Comparison of ENCODE assay signal across 22 cellular contexts in genomic region chr2:212672186-212672585, GRCh38.
"Had no signal": no experiment of that assay in that cellular context is flagged by ENCODE, and none has a peak within 500 bp of the region (broad histone marks: within the 10 kb centered on the region; RNA-seq: fewer than 3 reads in every experiment).

No MANE protein-coding gene starts in this region.

- H3K27me3 ChIP-seq: right lobe of liver, spleen, stomach, transverse colon had no signal

- H3K36me3 ChIP-seq: heart right ventricle, prostate gland, right lobe of liver, spleen, stomach, thoracic aorta, transverse colon had no signal

- H3K9me3 ChIP-seq: heart right ventricle, prostate gland, right lobe of liver, spleen, stomach, thoracic aorta, transverse colon had no signal

- H3K4me3 ChIP-seq: dorsolateral prefrontal cortex, heart right ventricle, prostate gland, right lobe of liver, spleen, stomach, thoracic aorta, transverse colon had no signal

- H3K9ac ChIP-seq: parathyroid adenoma had no signal

- DNase-seq: cortex of kidney; dorsolateral prefrontal cortex; effector CD8-positive, alpha-beta T cell; foreskin melanocyte; heart right ventricle; hypothalamus; mammary epithelial cell; naive thymus-derived CD4-positive, alpha-beta T cell; nephron progenitor cell; right lobe of liver; spleen; stimulated activated CD4-positive, alpha-beta T cell treated with anti-CD3 and anti-CD28 coated beads, Interleukin-15, amount 100 ng/mL, for 24 hours; stimulated activated CD4-positive, alpha-beta T cell treated with anti-CD3 and anti-CD28 coated beads, Interleukin-1b, Interleukin-23, amount 100 ng/mL, for 48 hours; stimulated activated CD4-positive, alpha-beta T cell treated with anti-CD3 and anti-CD28 coated beads, Interleukin-4, amount 100 ng/mL, for 24 hours; stomach; substantia nigra; transverse colon had no signal

- ATAC-seq: heart right ventricle; left lobe of liver; naive thymus-derived CD4-positive, alpha-beta T cell; right lobe of liver; stimulated activated memory B cell treated with anti-CD40 and anti-IgM and Interleukin-4, amounts not matched to agents 10 μg/mL and 1 μg/mL and 100 μg/mL, for 72 hours had no signal

- H3K4me1 ChIP-seq: heart right ventricle, parathyroid adenoma, prostate gland, right lobe of liver, spleen, stomach, transverse colon had no signal

- H3K27ac ChIP-seq: dorsolateral prefrontal cortex, heart right ventricle, parathyroid adenoma, prostate gland, right lobe of liver, spleen, stomach, thoracic aorta, transverse colon had no signal
